20 cellular contexts compared by ENCODE assay signal in the genomic region with DNA sequence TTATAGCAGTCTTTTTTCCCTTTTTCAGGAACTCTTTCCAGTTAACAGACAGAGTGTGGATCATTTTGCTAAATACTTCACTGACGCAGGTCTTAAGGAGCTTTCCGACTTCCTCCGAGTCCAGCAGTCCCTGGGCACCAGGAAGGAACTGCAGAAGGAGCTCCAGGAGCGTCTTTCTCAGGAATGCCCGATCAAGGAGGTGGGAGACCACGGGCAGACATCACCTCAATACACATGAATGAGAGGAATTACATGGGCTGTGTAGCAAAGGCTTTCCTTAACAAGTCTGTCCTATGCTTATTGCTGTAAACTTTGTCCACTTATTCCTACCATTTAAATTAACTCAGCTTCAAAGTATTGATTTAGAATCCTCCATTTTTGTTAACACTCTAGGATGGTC.
"Had no signal": no experiment of that assay in that cellular context is flagged by ENCODE, and none has a peak within 500 bp of the region (broad histone marks: within the 10 kb centered on the region; RNA-seq: fewer than 3 reads in every experiment).

No MANE protein-coding gene starts in this region.

- H3K4me1 Mint-ChIP-seq: stimulated activated effector memory CD8-positive, alpha-beta T cell treated with anti-CD3 and anti-CD28 coated beads, Interleukin-12 subunit alpha, Interleukin-12 subunit beta, amount 100 ng/mL, for 72 hours had no signal

- H3K27ac Mint-ChIP-seq: dendritic cell treated with granulocyte-macrophage colony-stimulating factor and Interleukin-4, amounts not matched to agents 40 ng/mL and 50 ng/mL, for 4 days; stimulated activated effector memory CD8-positive, alpha-beta T cell treated with anti-CD3 and anti-CD28 coated beads, Interleukin-12 subunit alpha, Interleukin-12 subunit beta, amount 100 ng/mL, for 72 hours had no signal

- H3K9me3 Mint-ChIP-seq: dendritic cell treated with granulocyte-macrophage colony-stimulating factor and Interleukin-4, amounts not matched to agents 40 ng/mL and 50 ng/mL, for 4 days; naive thymus-derived CD4-positive, alpha-beta T cell; stimulated activated effector memory CD8-positive, alpha-beta T cell treated with anti-CD3 and anti-CD28 coated beads, Interleukin-12 subunit alpha, Interleukin-12 subunit beta, amount 100 ng/mL, for 72 hours had no signal

- H3K27me3 ChIP-seq: foreskin keratinocyte, hepatocyte, ovary, suprapubic skin, thyroid gland had no signal

- DNase-seq: cerebellar nuclear complex; erythroblast; foreskin keratinocyte; head of caudate nucleus; kidney; left cardiac atrium; left ventricle myocardium superior; mesenchymal stem cell; naive thymus-derived CD4-positive, alpha-beta T cell; ovary; right cardiac atrium; stimulated activated CD4-positive, alpha-beta T cell treated with anti-CD3 and anti-CD28 coated beads, Interleukin-4, amount 100 ng/mL, for 1 hour; stimulated activated CD8-positive, alpha-beta memory T cell treated with anti-CD3 and anti-CD28 coated beads, Interleukin-4, amount 100 ng/mL, for 48 hours; stimulated activated naive CD8-positive, alpha-beta T cell treated with anti-CD3 and anti-CD28 coated beads, Interleukin-15, Interleukin-2, amounts not matched to agents 100 U/mL and 50 U/mL, for 24 hours; thyroid gland had no signal

- ATAC-seq: naive thymus-derived CD4-positive, alpha-beta T cell; stimulated activated effector memory CD8-positive, alpha-beta T cell treated with anti-CD3 and anti-CD28 coated beads, Interleukin-12 subunit alpha, Interleukin-12 subunit beta, amount 100 ng/mL, for 72 hours; stimulated activated naive CD8-positive, alpha-beta T cell treated with anti-CD3 and anti-CD28 coated beads, Interleukin-15, Interleukin-2, amounts not matched to agents 100 U/mL and 50 U/mL, for 24 hours had no signal

- H3K27ac ChIP-seq: foreskin keratinocyte, hepatocyte, ovary, suprapubic skin, thyroid gland had no signal

- H3K27me3 Mint-ChIP-seq: dendritic cell treated with granulocyte-macrophage colony-stimulating factor and Interleukin-4, amounts not matched to agents 40 ng/mL and 50 ng/mL, for 4 days; naive thymus-derived CD4-positive, alpha-beta T cell had no signal

- H3K36me3 ChIP-seq: ovary had no signal

- H3K4me2 ChIP-seq: hepatocyte had no signal

- H3K4me1 ChIP-seq: foreskin keratinocyte, suprapubic skin, thyroid gland had no signal

- H3K9me3 ChIP-seq: ovary, suprapubic skin, thyroid gland had no signal

- H3K4me3 ChIP-seq: hepatocyte, lung, ovary, suprapubic skin, thyroid gland had no signal

- H3K79me2 ChIP-seq: hepatocyte had no signal

- H2AFZ ChIP-seq: hepatocyte had no signal

- H3K4me3 Mint-ChIP-seq: dendritic cell treated with granulocyte-macrophage colony-stimulating factor and Interleukin-4, amounts not matched to agents 40 ng/mL and 50 ng/mL, for 4 days; naive thymus-derived CD4-positive, alpha-beta T cell; stimulated activated effector memory CD8-positive, alpha-beta T cell treated with anti-CD3 and anti-CD28 coated beads, Interleukin-12 subunit alpha, Interleukin-12 subunit beta, amount 100 ng/mL, for 72 hours had no signal
